Comparison of ENCODE assay signal across 10 cellular contexts in genomic region chr2:101349893-101350662, GRCh38. TPM values are rescaled to one million over a fixed set of nuclear protein-coding genes. Genes with fewer than 3 reads are reported as not detected.
DNase-seq lines count a peak whose midpoint lies in the region; ATAC-seq and TF ChIP-seq lines count a peak whose summit lies in the region.
"Had no signal": no experiment of that assay in that cellular context is flagged by ENCODE, and none has a peak within 500 bp of the region (broad histone marks: within the 10 kb centered on the region; RNA-seq: fewer than 3 reads in every experiment).

No MANE protein-coding gene starts in this region.

- no peaks in the 10 kb centered on the region for H3K4me1 ChIP-seq in SK-N-SH (ENCODE audit: control insufficient read depth in 1 of 2, insufficient read depth in 2 of 2, low read depth in 1 of 2, low read length in 1 of 2)
- H3K4me1 ChIP-seq in fibroblast of lung (ENCODE audit: control insufficient read depth, extremely low read depth, insufficient read depth, low read length), result no peaks in the 10 kb centered on the region
- no peaks in the 10 kb centered on the region for H3K4me1 ChIP-seq in CD8-positive, alpha-beta T cell (ENCODE audit: insufficient read depth, low read length)

- no peaks in the 10 kb centered on the region for H3K27me3 Mint-ChIP-seq in progenitor cell of endocrine pancreas
- H3K27me3 Mint-ChIP-seq in CD8-positive, alpha-beta T cell (ENCODE audit: low read depth), result no peaks in the 10 kb centered on the region

- 81% methylated on average over 7 of the region's 7 CpGs for WGBS in SK-N-SH (ENCODE audit: low lambda C conversion rate)

- CTCF ChIA-PET in SK-N-SH (lab: Yijun Ruan, JAX), result interaction anchor here (1.0 to 2.2 kb wide), 6 partner anchors 8 to 890 kb away, joined by 3 to 13 read pairs (median 4); partner anchors contain the start of gene CREG2
- CTCF ChIA-PET in CD8-positive, alpha-beta T cell (lab: Charles Lee), result interaction anchor here (0.7 to 2.7 kb wide), 11 partner anchors 8 to 482 kb away, joined by 3 to 22 read pairs (median 4); partner anchors contain the start of gene CREG2

- POLR2A ChIA-PET in SK-N-SH (lab: Yijun Ruan, JAX), result no interaction called here
- POLR2A ChIA-PET in CD8-positive, alpha-beta T cell (lab: Charles Lee), result interaction anchor here (0.7 to 2.6 kb wide), 4 partner anchors 12 to 68 kb away, joined by 3 to 9 read pairs (median 4); no protein-coding TSS in a partner anchor

- H3K27me3 ChIP-seq in SK-N-SH (ENCODE audit: insufficient read depth) (no peaks in the 10 kb centered on the region), fibroblast of lung (ENCODE audit: control insufficient read depth, insufficient read depth, low read length) (no peaks in the 10 kb centered on the region)
- H3K27me3 ChIP-seq in CD8-positive, alpha-beta T cell (ENCODE audit: insufficient read depth, low read length), result no peaks in the 10 kb centered on the region
- H3K27me3 ChIP-seq: MG63 had no signal

- H3K27ac Mint-ChIP-seq in progenitor cell of endocrine pancreas, result no peak overlapping the region
- H3K27ac Mint-ChIP-seq in CD8-positive, alpha-beta T cell, result no peak overlapping the region
- H3K27ac Mint-ChIP-seq: T-helper 1 cell treated with Interleukin-12 subunit alpha and Interleukin-12 subunit beta and Interleukin-4 antibody, amounts not matched to agents 30 μg/mL and 1 μg/mL, for 36 hours had no signal

- H3K79me2 ChIP-seq in SK-N-SH (ENCODE audit: insufficient read depth) (no peaks in the 10 kb centered on the region), fibroblast of lung (ENCODE audit: control insufficient read depth, insufficient read depth, low read length) (no peaks in the 10 kb centered on the region)

- intact Hi-C loops in CD8-positive, alpha-beta T cell (cut with DNase I, micrococcal nuclease), result loop anchor here (10.0 kb wide), 2 partner anchors 375 to 1095 kb away; no protein-coding TSS in a partner anchor

- H3K9ac ChIP-seq in SK-N-SH (no peak overlapping the region), fibroblast of lung (ENCODE audit: insufficient read depth, low read length) (no peak overlapping the region)

- H3K4me3 Mint-ChIP-seq in progenitor cell of endocrine pancreas (ENCODE audit: low read depth), result no peak overlapping the region
- no peak overlapping the region for H3K4me3 Mint-ChIP-seq in CD8-positive, alpha-beta T cell
- H3K4me3 Mint-ChIP-seq: T-helper 1 cell treated with Interleukin-12 subunit alpha and Interleukin-12 subunit beta and Interleukin-4 antibody, amounts not matched to agents 30 μg/mL and 1 μg/mL, for 36 hours had no signal

- TF ChIP-seq RAD21 in SK-N-SH (IDR thresholded peaks at IDR 0.05; ENCODE audit: low read length), result no peak

- TF ChIP-seq CTCF in SK-N-SH (IDR thresholded peaks at IDR 0.05), result peak; percentile 50
- TF ChIP-seq CTCF in fibroblast of lung (conservative IDR thresholded peaks at IDR 0.05 in 1 of 2, IDR thresholded peaks at IDR 0.05 in 1 of 2; ENCODE audit: low read depth in 1 of 2, low read length in 2 of 2), result peak; percentile 46 to 61
- TF ChIP-seq CTCF in progenitor cell of endocrine pancreas (IDR thresholded peaks at IDR 0.05; ENCODE audit: unreplicated experiment), result peak; percentile 28
- TF ChIP-seq CTCF in CD8-positive, alpha-beta T cell (IDR thresholded peaks at IDR 0.05), result no peak

- H2AFZ ChIP-seq in SK-N-SH (ENCODE audit: low read depth), result no peak overlapping the region
- H2AFZ ChIP-seq in fibroblast of lung (ENCODE audit: low read length), result no peak overlapping the region

- no peaks in the 10 kb centered on the region for H4K20me1 ChIP-seq in SK-N-SH (ENCODE audit: insufficient read depth)
- no peaks in the 10 kb centered on the region for H4K20me1 ChIP-seq in fibroblast of lung (ENCODE audit: control insufficient read depth, extremely low read depth, insufficient read depth, low read length)

- H3K27ac ChIP-seq in SK-N-SH (ENCODE audit: low read depth in 2 of 2, low read length in 1 of 2), result no peak overlapping the region
- H3K27ac ChIP-seq in fibroblast of lung (ENCODE audit: insufficient read depth, low read length), result no peak overlapping the region
- no peak overlapping the region for H3K27ac ChIP-seq in CD8-positive, alpha-beta T cell (ENCODE audit: low read depth, low read length)

- no peaks in the 10 kb centered on the region for H3K4me1 Mint-ChIP-seq in progenitor cell of endocrine pancreas (ENCODE audit: low read depth)
- peaks cover 4% of the 10 kb centered on the region for H3K4me1 Mint-ChIP-seq in CD8-positive, alpha-beta T cell (ENCODE audit: low read depth)

- H3K36me3 Mint-ChIP-seq in progenitor cell of endocrine pancreas (ENCODE audit: insufficient read depth), result no peaks in the 10 kb centered on the region
- H3K36me3 Mint-ChIP-seq in CD8-positive, alpha-beta T cell, result no peaks in the 10 kb centered on the region

- no peaks in the 10 kb centered on the region for H3K9me2 ChIP-seq in SK-N-SH

- H3K4me3 ChIP-seq in SK-N-SH (ENCODE audit: low read depth in 2 of 2, low read length in 1 of 2) (no peak overlapping the region), fibroblast of lung (replicated peaks in 1 of 4; ENCODE audit: control extremely low read depth in 1 of 4, insufficient read depth in 1 of 4, low read depth in 3 of 4, low read length in 4 of 4) (no peak overlapping the region)
- no peak overlapping the region for H3K4me3 ChIP-seq in CD8-positive, alpha-beta T cell (ENCODE audit: low read depth, low read length)
- H3K4me3 ChIP-seq: MG63 had no signal

- no peaks in the 10 kb centered on the region for H3K36me3 ChIP-seq in SK-N-SH (replicated peaks in 1 of 2; ENCODE audit: control insufficient read depth in 1 of 2, insufficient read depth in 2 of 2, low read length in 1 of 2)
- no peaks in the 10 kb centered on the region for H3K36me3 ChIP-seq in fibroblast of lung (ENCODE audit: control insufficient read depth, insufficient read depth, low read length)
- H3K36me3 ChIP-seq in CD8-positive, alpha-beta T cell (ENCODE audit: insufficient read depth, low read length), result no peaks in the 10 kb centered on the region
- H3K36me3 ChIP-seq: MG63 had no signal

- peak; percentile 64 for DNase-seq in ELR (ENCODE audit: low read depth)
- DNase-seq in SK-N-SH, result no peak
- DNase-seq in fibroblast of lung (ENCODE audit: low read depth in 2 of 2), result peak; percentile 54 to 68
- no peak for DNase-seq in progenitor cell of endocrine pancreas (ENCODE audit: low spot score, unreplicated experiment)
- no peak for DNase-seq in NCI-H187 treated with DMSO at 0.1 percent for 48 hours (lab: John Stamatoyannopoulos, UW)
- no peak for DNase-seq in CD8-positive, alpha-beta T cell
- DNase-seq in NCI-H1092 (lab: John Stamatoyannopoulos, UW), result no peak
- no peak for DNase-seq in DMS114 treated with DMSO at 0.1 percent for 48 hours (lab: John Stamatoyannopoulos, UW; ENCODE audit: unreplicated experiment)
- DNase-seq: MG63 had no signal

- no peaks in the 10 kb centered on the region for H3F3A ChIP-seq in SK-N-SH (replicated peaks; ENCODE audit: insufficient read depth)

- TF ChIP-seq EP300 in SK-N-SH (IDR thresholded peaks at IDR 0.05; ENCODE audit: borderline replicate concordance in 1 of 2, low read depth in 1 of 2, low read length in 1 of 2), result no peak

- H3K9me3 Mint-ChIP-seq in progenitor cell of endocrine pancreas (ENCODE audit: low read depth), result no peaks in the 10 kb centered on the region
- no peaks in the 10 kb centered on the region for H3K9me3 Mint-ChIP-seq in CD8-positive, alpha-beta T cell
- H3K9me3 Mint-ChIP-seq: T-helper 1 cell treated with Interleukin-12 subunit alpha and Interleukin-12 subunit beta and Interleukin-4 antibody, amounts not matched to agents 30 μg/mL and 1 μg/mL, for 36 hours had no signal

- no peak overlapping the region for H3K4me2 ChIP-seq in SK-N-SH
- H3K4me2 ChIP-seq in fibroblast of lung (ENCODE audit: extremely low read depth, insufficient read depth, low read length), result no peak overlapping the region

- ATAC-seq in CD8-positive, alpha-beta T cell, result no peak

- no peaks in the 10 kb centered on the region for H3K9me3 ChIP-seq in SK-N-SH
- no peaks in the 10 kb centered on the region for H3K9me3 ChIP-seq in fibroblast of lung (ENCODE audit: control insufficient read depth, insufficient read depth, low read depth, low read length)
- H3K9me3 ChIP-seq in CD8-positive, alpha-beta T cell (ENCODE audit: low read length), result no peaks in the 10 kb centered on the region
- H3K9me3 ChIP-seq: MG63 had no signal

TF ChIP-seq in SK-N-SH, 30 proteins besides CTCF, POLR2A, EP300 and RAD21:
- no peak for TF ChIP-seq FOSL2 (IDR thresholded peaks at IDR 0.05; ENCODE audit: borderline replicate concordance, low read depth)
- no peak for TF ChIP-seq JUND (IDR thresholded peaks at IDR 0.05)
- peak; percentile 10; the same call in 1 of the 2 replicates for TF ChIP-seq SMC3 (IDR thresholded peaks at IDR 0.05; ENCODE audit: low read depth, low read length)

RNA-seq across cellular contexts. Expression of gene CREG2, which starts 37.2 kb away (rescaled TPM):
- polyA plus RNA-seq in SK-N-SH (2012; rRNA removed) (1.1 and 1.4 TPM in 2 replicates), fibroblast of lung (0.08 and 0.84 TPM in 2 replicates)
- 0.75 and 0.93 TPM in 2 replicates for polyA plus RNA-seq in SK-N-SH (2012; cell fraction: cytosol; rRNA removed)
- 0.44 and 0.83 TPM in 2 replicates for polyA plus RNA-seq in SK-N-SH (2012; cell fraction: nucleus; rRNA removed)
- total RNA-seq in fibroblast of lung (under 0.01 and 0.50 TPM in 2 replicates), progenitor cell of endocrine pancreas (0.65 and 1.3 TPM in 2 replicates)
- polyA plus RNA-seq in fibroblast of lung (2012), result 0.36 TPM in 1 of 2 replicates, not detected in the other
- 0.59 TPM in 1 of 2 replicates, not detected in the other for polyA minus RNA-seq in fibroblast of lung (ENCODE audit: low replicate concordance)
- not detected for total RNA-seq in CD8-positive, alpha-beta T cell

RNA-seq across cellular contexts. Expression of gene RNF149, which starts 41.6 kb away (rescaled TPM):
- polyA plus RNA-seq in SK-N-SH (2012; rRNA removed), result 15.3 and 22.9 TPM in 2 replicates
- polyA plus RNA-seq in SK-N-SH (2012; cell fraction: cytosol; rRNA removed), result 16.2 and 16.3 TPM in 2 replicates
- 21.2 and 33.8 TPM in 2 replicates for polyA plus RNA-seq in SK-N-SH (2012; cell fraction: nucleus; rRNA removed)
- total RNA-seq in fibroblast of lung, result 44.7 and 49.0 TPM in 2 replicates
- polyA plus RNA-seq in fibroblast of lung, result 22.8 and 29.4 TPM in 2 replicates
- 20.4 and 26.4 TPM in 2 replicates for polyA plus RNA-seq in fibroblast of lung (2012)
- polyA minus RNA-seq in fibroblast of lung (ENCODE audit: low replicate concordance), result 19.6 and 23.8 TPM in 2 replicates
- total RNA-seq in progenitor cell of endocrine pancreas, result 51.2 and 51.5 TPM in 2 replicates
- total RNA-seq in CD8-positive, alpha-beta T cell, result 100 to 1,000 TPM; 128 to 129 TPM

Comparison
In these comparisons a context has a peak if more than half of its experiments do, and no peak if none do; other contexts are left out.
1. DNase-seq: peak in ELR (single experiment) and fibroblast of lung (2 of 2); none in SK-N-SH (single experiment), progenitor cell of endocrine pancreas (single experiment), NCI-H187 treated with DMSO at 0.1 percent for 48 hours (single experiment), CD8-positive, alpha-beta T cell (0 of 7), NCI-H1092 (single experiment) and DMS114 treated with DMSO at 0.1 percent for 48 hours (single experiment).